ENCODE assay signal across 1 cellular context in the genomic region with DNA sequence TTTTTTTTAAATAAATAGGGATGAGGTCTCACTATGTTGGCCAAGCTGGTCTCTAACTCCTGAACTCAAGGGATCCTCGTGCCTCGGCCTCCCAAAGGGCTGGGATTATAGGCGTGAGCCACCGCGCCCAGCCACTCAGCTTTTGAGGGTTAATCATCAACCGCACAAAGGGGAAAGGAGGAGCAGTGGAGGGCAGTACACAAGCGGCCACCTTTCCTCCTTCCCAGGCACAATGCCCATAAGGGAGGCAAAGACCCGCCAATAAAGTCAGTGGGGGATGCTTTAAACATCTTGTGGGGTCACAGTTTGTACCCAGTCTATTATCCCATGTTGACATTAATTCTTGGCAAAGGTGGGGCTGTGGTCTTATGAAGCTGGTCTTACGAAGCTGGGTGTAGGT.
TF ChIP-seq lines count a peak whose summit lies in the region.

No MANE protein-coding gene starts in this region.

TF ChIP-seq in HCT116, 20 proteins besides CTCF, POLR2A, EP300 and RAD21:
- TF ChIP-seq EZH2 (IDR thresholded peaks at IDR 0.05), result no peak
- peak; percentile 20; the same call in 1 of the 2 replicates for TF ChIP-seq SP1 (IDR thresholded peaks at IDR 0.05; ENCODE audit: low read depth)
